ENCODE assay signal across 8 cellular contexts in the genomic region with DNA sequence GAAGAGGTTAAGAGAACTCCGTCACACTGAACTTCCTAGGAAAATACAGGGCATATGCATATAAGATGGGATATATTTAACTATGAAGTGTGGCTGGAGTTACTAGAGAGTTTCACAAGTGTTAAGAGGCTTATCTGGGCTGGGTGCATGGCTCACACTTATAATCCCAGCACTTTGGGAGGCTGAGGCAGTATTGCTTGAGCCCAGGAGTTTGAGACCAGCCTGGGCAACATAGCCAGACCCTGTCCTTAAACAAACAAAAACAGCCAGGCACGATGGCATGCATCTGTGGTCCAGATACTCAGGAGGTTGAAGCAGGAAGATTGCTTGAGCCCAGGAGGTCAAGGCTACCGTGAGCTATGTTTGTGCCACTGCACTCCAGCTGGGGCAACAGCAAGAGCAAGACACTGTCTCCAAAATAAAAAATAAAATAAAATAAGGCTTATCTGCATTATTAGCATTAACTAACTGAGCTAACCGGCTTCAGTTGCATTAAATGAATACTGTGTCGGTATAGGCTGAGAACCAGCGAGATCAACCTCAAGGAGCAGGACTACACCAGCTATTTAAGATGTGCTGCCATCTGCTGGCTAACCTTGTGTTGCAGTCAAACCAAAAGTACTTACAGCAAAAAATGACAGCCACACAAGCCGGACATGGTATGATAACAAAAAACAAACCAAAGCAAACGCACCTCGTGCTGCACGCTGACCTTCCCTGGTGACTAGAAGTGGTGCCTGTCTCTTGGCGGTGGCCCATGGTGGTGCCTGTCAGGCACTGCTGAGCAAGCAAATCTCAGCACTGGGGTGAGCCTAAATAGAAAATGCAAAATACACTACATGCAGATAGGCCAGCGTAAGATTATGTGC. TPM values are rescaled to one million over a fixed set of nuclear protein-coding genes. Genes with fewer than 3 reads are reported as not detected.
DNase-seq lines count a peak whose midpoint lies in the region; ATAC-seq and TF ChIP-seq lines count a peak whose summit lies in the region.

No MANE protein-coding gene starts in this region.

- peak; percentile 81 for DNase-seq in AG08395 (ENCODE audit: low spot score)
- DNase-seq in NCI-H1694 (lab: John Stamatoyannopoulos, UW): peak; percentile 84
- peak; percentile 15 to 83 (median 50) for DNase-seq in T-helper 2 cell
- DNase-seq in ascending aorta (ENCODE audit: low spot score in 2 of 2): peak in 1 of 2 donors; percentile 88
- DNase-seq in hepatic stellate cell (ENCODE audit: low spot score): peak; percentile 62
- DNase-seq in gastrocnemius medialis: peak; percentile 26 to 62

- no peak for TF ChIP-seq POLR2A in gastrocnemius medialis (IDR thresholded peaks at IDR 0.05)

- H3K4me3 ChIP-seq in ascending aorta (peak overlapping the region in 1 of 2 donors; percentile 43), gastrocnemius medialis (peak overlapping the region in 2 of 4 donors; percentile 31 to 46)

- no peak overlapping the region for H3K27ac ChIP-seq in ascending aorta
- H3K27ac ChIP-seq in gastrocnemius medialis: peak overlapping the region in 2 of 4 donors; percentile 37 to 48

- H3K9me3 ChIP-seq in ascending aorta (no peaks in the 10 kb centered on the region), gastrocnemius medialis (no peaks in the 10 kb centered on the region)

- ATAC-seq in GM19372 (IDR thresholded peaks at IDR 0.05; ENCODE audit: low read depth, unreplicated experiment) (peak; percentile 65), gastrocnemius medialis (peak; percentile 81 to 93), HG03108 (IDR thresholded peaks at IDR 0.05; ENCODE audit: unreplicated experiment) (no peak)

- intact Hi-C loops in ascending aorta (cut with DNase I): loop anchor here (5.0 to 10.0 kb wide), 2 partner anchors 116 to 183 kb away; partner anchors contain the start of gene NUAK2
- intact Hi-C loops in gastrocnemius medialis (cut with DNase I; ENCODE audit: low total_unique reads): loop anchor here (1.0 to 2.0 kb wide), 2 partner anchors 19 to 152 kb away; no protein-coding TSS in a partner anchor

- TF ChIP-seq CTCF in ascending aorta (IDR thresholded peaks at IDR 0.05) (peak; percentile 62 to 75 (median 68)), gastrocnemius medialis (IDR thresholded peaks at IDR 0.05 in 4 of 5, conservative IDR thresholded peaks at IDR 0.05 in 1 of 5) (peak; percentile 71 to 84 (median 78))

- H3K4me1 ChIP-seq in ascending aorta (peaks cover 4 to 7% of the 10 kb centered on the region in 2 donors), gastrocnemius medialis (peaks cover 7 to 8% of the 10 kb centered on the region in 2 donors)

- H3K36me3 ChIP-seq in ascending aorta: no peaks in the 10 kb centered on the region
- H3K36me3 ChIP-seq in gastrocnemius medialis: peaks cover 0 to 3% of the 10 kb centered on the region in 2 donors

- H3K27me3 ChIP-seq in ascending aorta (no peaks in the 10 kb centered on the region), gastrocnemius medialis (no peaks in the 10 kb centered on the region)

- in situ Hi-C loops in gastrocnemius medialis (cut with MboI; ENCODE audit: low sequenced_read_pairs in 4 of 4): loop anchor here in 3 of 4 donors (5.0 to 10.0 kb wide), 3 partner anchors 154 to 167 kb away; no protein-coding TSS in a partner anchor

RNA-seq across cellular contexts. Expression of gene RBBP5, which starts 19.7 kb away (rescaled TPM):
- total RNA-seq in ascending aorta (7.2 TPM), gastrocnemius medialis (10 to 100 TPM; 14.4 to 25.1 (median 21.2) TPM)

RNA-seq across cellular contexts. Expression of gene TMEM81, which starts 57.2 kb away (rescaled TPM):
- not detected for total RNA-seq in ascending aorta
- total RNA-seq in gastrocnemius medialis: 1 to 10 TPM; 3.3 to 6.1 (median 4.7) TPM
